ENCODE assay signal across 31 cellular contexts in the genomic region with DNA sequence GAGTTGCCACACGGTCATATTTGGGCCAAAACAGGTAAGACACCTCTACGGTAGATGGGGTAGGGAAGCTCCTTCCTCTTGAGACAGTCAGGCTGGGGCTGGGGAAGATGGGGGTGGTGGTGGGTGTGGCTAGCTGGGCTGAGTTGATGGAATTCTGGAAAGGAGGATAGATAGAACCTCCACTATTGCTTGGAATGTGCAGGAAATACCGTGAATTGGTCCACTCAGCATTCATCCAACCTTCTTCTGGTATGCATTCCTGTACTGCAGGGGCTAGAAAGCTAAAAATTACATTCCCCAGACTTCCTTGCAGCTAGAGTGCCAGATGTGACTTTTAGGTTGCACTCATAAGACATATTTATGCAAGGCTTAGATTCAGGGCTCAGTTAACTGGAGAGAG. TPM values are rescaled to one million over a fixed set of nuclear protein-coding genes. Genes with fewer than 3 reads are reported as not detected.
"Had no signal": no experiment of that assay in that cellular context is flagged by ENCODE, and none has a peak within 500 bp of the region (broad histone marks: within the 10 kb centered on the region; RNA-seq: fewer than 3 reads in every experiment).

No MANE protein-coding gene starts in this region.

- ATAC-seq: activated CD8-positive, alpha-beta T cell treated with anti-CD3 and anti-CD28 coated beads for 36 hours; activated T-cell treated with anti-CD3 and anti-CD28 coated beads, Interleukin-2, amount 50 U/mL, for 72 hours; PC-3 had no signal

- H3K4me2 ChIP-seq: SK-N-SH had no signal

- DNase-seq: activated CD4-positive, alpha-beta T cell treated with anti-CD3 and anti-CD28 coated beads, Interleukin-2, amount 10 ng/mL, durations not matched to agents 24 days and 14 days; activated CD4-positive, alpha-beta T cell treated with anti-CD3 and anti-CD28 coated beads, Interleukin-2, amount 50 U/mL, for 4 hours; activated CD8-positive, alpha-beta T cell treated with anti-CD3 and anti-CD28 coated beads for 36 hours; activated gamma-delta T cell; activated naive CD4-positive, alpha-beta T cell treated with Interleukin-2 at 50 U/mL for 16 hours; activated naive CD8-positive, alpha-beta T cell treated with anti-CD3 and anti-CD28 coated beads, Interleukin-2, amount 10 ng/mL, durations not matched to agents 7 days and 5 days; activated T-cell treated with anti-CD3 and anti-CD28 coated beads, Interleukin-2, amount 50 U/mL, for 1 hour; activated T-cell treated with anti-CD3 and anti-CD28 coated beads, Interleukin-2, amount 50 U/mL, for 72 hours; amygdala; Kasumi-1; MG63; NCI-H1048; NCI-H1105 treated with DMSO at 0.1 percent for 48 hours; NCI-H1436; NCI-H1694 treated with DMSO at 0.1 percent for 48 hours; NCI-H2029; NCI-H510A; NCI-H526; NCI-H748 treated with DMSO at 0.1 percent for 48 hours; NK-92 treated with Interleukin-12 subunit alpha and Interleukin-12 subunit beta, amount 100 ng/mL, for 24 hours; PC-3; RPMI8226; SHP77 treated with DMSO at 0.1 percent for 48 hours; SK-N-SH had no signal

- H3K9me3 ChIP-seq: ascending aorta, MG63, Peyer's patch, SJSA1, SK-N-SH had no signal

- H3K4me1 ChIP-seq: ascending aorta, Peyer's patch, SJSA1 had no signal

- H3K9ac ChIP-seq: SK-N-SH had no signal

- H3K36me3 ChIP-seq: ascending aorta, cardiac muscle cell, MG63, Peyer's patch, SJSA1 had no signal

- FAIRE-seq: TTC549 had no signal

- H3K27ac ChIP-seq: ascending aorta, cardiac muscle cell, Peyer's patch, SJSA1 had no signal

- H3K27me3 ChIP-seq: ascending aorta, MG63 had no signal

- H3K4me3 ChIP-seq: ascending aorta, cardiac muscle cell, MG63, Peyer's patch, SJSA1 had no signal

RNA-seq across cellular contexts. Expression of a gene that starts 24.8 kb away (rescaled TPM):
- total RNA-seq: activated CD4-positive, alpha-beta T cell treated with anti-CD3 and anti-CD28 coated beads, Interleukin-2, amount 10 ng/mL, durations not matched to agents 24 days and 14 days; activated CD8-positive, alpha-beta memory T cell treated with anti-CD3 and anti-CD28 coated beads for 36 hours; activated CD8-positive, alpha-beta T cell treated with anti-CD3 and anti-CD28 coated beads for 36 hours; activated naive CD8-positive, alpha-beta T cell treated with anti-CD3 and anti-CD28 coated beads, Interleukin-2, amount 10 ng/mL, durations not matched to agents 7 days and 5 days; activated T-cell treated with anti-CD3 and anti-CD28 coated beads, Interleukin-2, amount 50 U/mL, for 72 hours; activated T-helper 2 cell treated with anti-CD3 and anti-CD28 coated beads, Interferon-gamma antibody, Interleukin-2, Interleukin-4, amounts not matched to agents 10 μg/mL and 5 μg/mL and 100 μg/mL, durations not matched to agents 14 hours and 24 hours and 36 hours; ascending aorta; PC-3; SJSA1 had no signal
- polyA plus RNA-seq: SK-N-SH had no signal
